ENCODE assay signal across 8 cellular contexts in genomic region chr16:66881014-66881417, GRCh38. TPM values are rescaled to one million over a fixed set of nuclear protein-coding genes. Genes with fewer than 3 reads are reported as not detected.
DNase-seq lines count a peak whose midpoint lies in the region; ATAC-seq and TF ChIP-seq lines count a peak whose summit lies in the region.

No MANE protein-coding gene starts in this region.

- H3K27ac ChIP-seq in colonic mucosa (no peak overlapping the region), mucosa of rectum (ENCODE audit: low read depth in 2 of 2, low read length in 2 of 2) (no peak overlapping the region)

- DNase-seq in NCI-H146 treated with DMSO at 0.1 percent for 48 hours (lab: John Stamatoyannopoulos, UW; ENCODE audit: unreplicated experiment) (peak; percentile 0), colonic mucosa (no peak), cerebellar nuclear complex (lab: John Stamatoyannopoulos, UW) (no peak), GM10248 (ENCODE audit: extremely low spot score) (no peak), SIG-M5 (lab: John Stamatoyannopoulos, UW) (no peak)
- no peak for DNase-seq in effector CD8-positive, alpha-beta T cell (lab: John Stamatoyannopoulos, UW)

- H3K4me3 ChIP-seq in colonic mucosa, result peak overlapping the region; percentile 82
- H3K4me3 ChIP-seq in mucosa of rectum (ENCODE audit: low read length in 2 of 2), result peak overlapping the region; percentile 86

- CTCF ChIA-PET in GM10248 (lab: Yijun Ruan, JAX), result interaction anchor here (0.6 to 5.2 kb wide), 13 partner anchors 8 to 304 kb away, joined by 3 to 37 read pairs (median 4); partner anchors contain the start of genes DYNC1LI2 and NAE1

- no peaks in the 10 kb centered on the region for H3K9me3 ChIP-seq in colonic mucosa
- no peaks in the 10 kb centered on the region for H3K9me3 ChIP-seq in mucosa of rectum (ENCODE audit: control insufficient read depth in 2 of 2, low read length in 2 of 2)

- ATAC-seq in GM21717 (IDR thresholded peaks at IDR 0.05; ENCODE audit: unreplicated experiment), result peak; percentile 11

- TF ChIP-seq CTCF in colonic mucosa (IDR thresholded peaks at IDR 0.05), result no peak
- no peak for TF ChIP-seq CTCF in GM10248 (IDR thresholded peaks at IDR 0.05; ENCODE audit: control extremely low read depth, extremely low read depth, low read depth, missing control alignments)

- no peaks in the 10 kb centered on the region for H3K27me3 ChIP-seq in colonic mucosa
- no peaks in the 10 kb centered on the region for H3K27me3 ChIP-seq in mucosa of rectum (ENCODE audit: control insufficient read depth in 2 of 2, insufficient read depth in 2 of 2, low read length in 2 of 2)

- H3K4me1 ChIP-seq in colonic mucosa, result peaks cover 4% of the 10 kb centered on the region
- H3K4me1 ChIP-seq in mucosa of rectum (ENCODE audit: control insufficient read depth in 2 of 2, insufficient read depth in 2 of 2, low read length in 2 of 2), result peaks cover 9 to 23% of the 10 kb centered on the region in 2 donors

- intact Hi-C loops in colonic mucosa (cut with DNase I), result no loop called here

- H3K36me3 ChIP-seq in colonic mucosa (peaks cover 5% of the 10 kb centered on the region), mucosa of rectum (ENCODE audit: control insufficient read depth in 2 of 2, insufficient read depth in 2 of 2, low read length in 2 of 2) (peaks cover 13 to 19% of the 10 kb centered on the region in 2 donors)

- POLR2A ChIA-PET in GM10248 (lab: Yijun Ruan, JAX), result no interaction called here

- H3K9ac ChIP-seq in colonic mucosa (ENCODE audit: low read depth in 2 of 2, low read length in 2 of 2), result peak overlapping the region; percentile 68 to 90
- peak overlapping the region; percentile 66 to 84 for H3K9ac ChIP-seq in mucosa of rectum (ENCODE audit: low read depth in 1 of 2, low read length in 2 of 2)

RNA-seq across cellular contexts. Expression of gene PDP2, which starts 0.7 kb away (rescaled TPM):
- total RNA-seq in colonic mucosa, result 10 to 100 TPM; 16.0 to 25.9 TPM

RNA-seq across cellular contexts. Expression of gene CA7, which starts 36.8 kb away (rescaled TPM):
- 100 to 1,000 TPM in 1 of 2 donors, 10 to 100 TPM in 1; 46.2 to 120 TPM for total RNA-seq in colonic mucosa

RNA-seq across cellular contexts. Expression of gene CDH16, which starts 37.7 kb away (rescaled TPM):
- 1 to 10 TPM in 1 of 2 donors, under 1 TPM in 1; 0.72 to 1.8 TPM for total RNA-seq in colonic mucosa

RNA-seq across cellular contexts. Expression of gene RRAD, which starts 44.3 kb away (rescaled TPM):
- total RNA-seq in colonic mucosa, result 1 to 10 TPM; 1.4 to 4.0 TPM

RNA-seq across cellular contexts. Expression of gene NAE1, which starts 50.2 kb away (rescaled TPM):
- total RNA-seq in colonic mucosa, result 10 to 100 TPM; 42.2 to 62.0 TPM
